Comparison of ENCODE assay signal across 1 cellular context in the genomic region with DNA sequence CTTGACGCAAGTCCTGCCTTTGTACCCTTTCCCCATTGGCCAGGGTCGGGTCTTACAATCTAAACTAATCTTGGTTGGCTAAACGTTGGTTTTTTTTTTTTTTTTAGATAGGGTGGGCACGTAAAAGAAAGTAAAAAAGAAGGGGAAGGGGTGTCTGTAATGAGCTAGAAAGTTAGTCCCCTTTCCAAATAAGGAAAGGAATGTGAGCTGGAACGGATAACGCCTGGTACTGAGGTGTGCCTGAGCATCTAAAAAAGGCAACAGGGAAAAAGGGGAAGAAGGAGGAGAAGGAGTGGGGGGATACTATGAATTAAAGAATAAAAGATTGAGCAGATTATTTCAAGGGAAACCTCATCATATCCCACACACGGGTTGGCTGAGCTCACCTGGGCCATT.
TF ChIP-seq lines count a peak whose summit lies in the region.

No MANE protein-coding gene starts in this region.

TF ChIP-seq in A549, 52 proteins besides CTCF, POLR2A, EP300 and RAD21 (continued from another document):
- TF ChIP-seq, protein P1, sequence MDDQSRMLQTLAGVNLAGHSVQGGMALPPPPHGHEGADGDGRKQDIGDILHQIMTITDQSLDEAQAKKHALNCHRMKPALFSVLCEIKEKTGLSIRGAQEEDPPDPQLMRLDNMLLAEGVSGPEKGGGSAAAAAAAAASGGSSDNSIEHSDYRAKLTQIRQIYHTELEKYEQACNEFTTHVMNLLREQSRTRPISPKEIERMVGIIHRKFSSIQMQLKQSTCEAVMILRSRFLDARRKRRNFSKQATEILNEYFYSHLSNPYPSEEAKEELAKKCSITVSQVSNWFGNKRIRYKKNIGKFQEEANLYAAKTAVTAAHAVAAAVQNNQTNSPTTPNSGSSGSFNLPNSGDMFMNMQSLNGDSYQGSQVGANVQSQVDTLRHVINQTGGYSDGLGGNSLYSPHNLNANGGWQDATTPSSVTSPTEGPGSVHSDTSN (IDR thresholded peaks at IDR 0.05), result no peak
- TF ChIP-seq CHD2 (IDR thresholded peaks at IDR 0.05; ENCODE audit: low read length, partially characterized antibody) (no peak), SREBF2 (IDR thresholded peaks at IDR 0.05) (no peak)
